In the genomic region with DNA sequence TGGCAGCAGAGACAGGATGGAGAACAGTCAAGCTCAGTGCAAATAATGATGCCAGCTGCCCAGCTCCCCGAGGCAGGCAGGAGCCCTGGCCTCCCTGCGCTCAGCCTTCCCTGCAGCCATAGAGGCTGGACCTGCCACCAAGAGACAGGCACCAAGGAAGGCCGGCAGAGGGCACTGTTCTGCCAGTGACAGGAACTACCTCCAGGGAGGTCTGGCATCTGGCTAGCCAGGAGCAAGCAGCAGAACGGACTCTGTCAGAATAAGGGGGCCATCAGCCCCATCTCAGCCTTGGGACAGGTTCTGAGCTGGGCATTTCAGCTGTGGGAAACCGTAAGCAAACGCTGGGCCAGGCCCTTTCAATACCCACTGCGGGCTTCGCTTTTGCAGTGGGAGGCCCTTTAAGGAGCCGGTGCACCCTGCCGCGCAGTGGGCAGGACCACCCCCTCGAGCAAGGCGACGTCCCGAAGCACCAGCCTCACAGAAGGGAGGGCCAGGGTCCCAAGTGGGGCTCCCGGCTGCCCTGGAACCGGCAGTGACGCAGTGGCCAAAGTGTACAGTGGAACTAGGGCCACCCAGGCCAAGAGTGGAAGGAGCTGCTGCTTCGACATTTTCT, we compare ENCODE assay signal across 9 cellular contexts. TPM values are rescaled to one million over a fixed set of nuclear protein-coding genes. Genes with fewer than 3 reads are reported as not detected.
DNase-seq lines count a peak whose midpoint lies in the region; ATAC-seq and TF ChIP-seq lines count a peak whose summit lies in the region.
"Had no signal": no experiment of that assay in that cellular context is flagged by ENCODE, and none has a peak within 500 bp of the region (broad histone marks: within the 10 kb centered on the region; RNA-seq: fewer than 3 reads in every experiment).

No MANE protein-coding gene starts in this region.

- H3K9me3 ChIP-seq in psoas muscle = no peaks in the 10 kb centered on the region
- no peaks in the 10 kb centered on the region for H3K9me3 ChIP-seq in uterus

- H3K4me1 ChIP-seq in psoas muscle (no peaks in the 10 kb centered on the region), uterus (no peaks in the 10 kb centered on the region)

- H3K4me3 ChIP-seq in psoas muscle = no peak overlapping the region
- H3K4me3 ChIP-seq in uterus = no peak overlapping the region

- peak; percentile 78 for TF ChIP-seq CTCF in psoas muscle (IDR thresholded peaks at IDR 0.05)
- peak; percentile 33 to 60 (median 54) for TF ChIP-seq CTCF in uterus (IDR thresholded peaks at IDR 0.05)

- TF ChIP-seq POLR2A in uterus (IDR thresholded peaks at IDR 0.05) = no peak

- intact Hi-C loops in Right ventricle myocardium inferior (cut with DNase I) (loop anchor here (5.0 kb wide), 1 partner anchor 210 kb away; no protein-coding TSS in a partner anchor), psoas muscle (cut with DNase I) (loop anchor here (5.0 kb wide), 1 partner anchor 220 kb away; no protein-coding TSS in a partner anchor), uterus (cut with DNase I; ENCODE audit: low total_unique reads) (no loop called here)

- H3K27ac ChIP-seq in psoas muscle (no peak overlapping the region), uterus (no peak overlapping the region)

- H3K36me3 ChIP-seq in psoas muscle (ENCODE audit: insufficient read depth in 1 of 2, low read depth in 1 of 2) (peaks cover 0 to 7% of the 10 kb centered on the region in 2 donors), uterus (no peaks in the 10 kb centered on the region)

- DNase-seq in COR-L47 (lab: John Stamatoyannopoulos, UW) (peak; percentile 74), HuH-7.5 (ENCODE audit: low spot score) (peak; percentile 72), SK-N-DZ (ENCODE audit: low spot score) (peak; percentile 80), Right ventricle myocardium inferior (ENCODE audit: missing footprints) (peak; percentile 88), psoas muscle (peak; percentile 75 to 90), uterus (peak; percentile 63 to 69), middle frontal gyrus (ENCODE audit: extremely low spot score, low spot score) (no peak)
- DNase-seq in activated naive CD4-positive, alpha-beta T cell treated with Interleukin-2 at 50 U/mL for 16 hours = peak; percentile 77

- H3K27me3 ChIP-seq in psoas muscle (ENCODE audit: insufficient read depth in 3 of 3, low read length in 2 of 3) (peaks cover 0 to 9% (median 8%) of the 10 kb centered on the region in 3 donors), uterus (no peaks in the 10 kb centered on the region)

- peak; percentile 72 for ATAC-seq in Right ventricle myocardium inferior
- peak; percentile 81 to 92 (median 86) for ATAC-seq in psoas muscle

- WGBS in psoas muscle, 3 donors = 58 to 62% (median 60%) methylated on average over 18 to 19 of the region's 19 CpGs

RNA-seq across cellular contexts. Expression of gene IFT27, which starts 18.2 kb away (rescaled TPM):
- polyA plus RNA-seq in SK-N-DZ (2014; cell fraction: cytosol; rRNA removed) = 30.7 and 34.6 TPM in 2 replicates
- polyA plus RNA-seq in SK-N-DZ (2014; cell fraction: nucleus; rRNA removed) = 42.5 and 77.0 TPM in 2 replicates
- 28.3 TPM for total RNA-seq in Right ventricle myocardium inferior
- 10 to 100 TPM in 2 of 4 donors, 1 to 10 TPM in 2; 6.0 to 16.7 (median 8.5) TPM for total RNA-seq in psoas muscle
- polyA plus RNA-seq in psoas muscle = 10 to 100 TPM in 1 of 3 donors, 1 to 10 TPM in 2; 5.6 to 12.2 (median 7.4) TPM
- total RNA-seq in uterus = 10 to 100 TPM in 3 of 4 donors, 1 to 10 TPM in 1; 2.3 to 27.0 (median 15.4) TPM

RNA-seq across cellular contexts. Expression of gene CACNG2, which starts 54.2 kb away (rescaled TPM):
- polyA plus RNA-seq in SK-N-DZ (2014; cell fraction: cytosol; rRNA removed) = not detected in 2 replicates
- not detected in 2 replicates for polyA plus RNA-seq in SK-N-DZ (2014; cell fraction: nucleus; rRNA removed)
- total RNA-seq in Right ventricle myocardium inferior (not detected), psoas muscle (not detected), uterus (not detected)
- not detected for polyA plus RNA-seq in psoas muscle
- total RNA-seq: T-helper 1 cell treated with Interleukin-12 subunit alpha and Interleukin-12 subunit beta and Interleukin-4 antibody, amounts not matched to agents 30 ng/mL and 1 ng/mL, for 36 hours had no signal

RNA-seq across cellular contexts. Expression of gene PVALB, which starts 59.1 kb away (rescaled TPM):
- not detected in 2 replicates for polyA plus RNA-seq in SK-N-DZ (2014; cell fraction: cytosol; rRNA removed)
- polyA plus RNA-seq in SK-N-DZ (2014; cell fraction: nucleus; rRNA removed) = not detected in 2 replicates
- total RNA-seq in Right ventricle myocardium inferior (not detected), psoas muscle (1 to 10 TPM in 1 of 4 donors, not detected in 3; 1.1 TPM), uterus (1 to 10 TPM in 1 of 4 donors, not detected in 3; 2.3 TPM)
- 1 to 10 TPM in 2 of 3 donors, under 1 TPM in 1; 0.22 to 1.4 (median 1.1) TPM for polyA plus RNA-seq in psoas muscle
- total RNA-seq: T-helper 1 cell treated with Interleukin-12 subunit alpha and Interleukin-12 subunit beta and Interleukin-4 antibody, amounts not matched to agents 30 ng/mL and 1 ng/mL, for 36 hours had no signal
